Comparison of ENCODE assay signal across 10 cellular contexts in genomic region chr5:1905108-1905507, GRCh38. TPM values are rescaled to one million over a fixed set of nuclear protein-coding genes. Genes with fewer than 3 reads are reported as not detected.
"Had no signal": no experiment of that assay in that cellular context is flagged by ENCODE, and none has a peak within 500 bp of the region (broad histone marks: within the 10 kb centered on the region; RNA-seq: fewer than 3 reads in every experiment).

No MANE protein-coding gene starts in this region.

- DNase-seq: IMR-90, KBM-7, KG1 had no signal

- H3K27ac ChIP-seq: HL-60, KMS-11 had no signal

- H3K4me2 ChIP-seq: KMS-11 had no signal

- ATAC-seq: HepG2 had no signal

- H3K9ac ChIP-seq: KMS-11 had no signal

- FAIRE-seq: HepG2, HTR-8/SVneo had no signal

RNA-seq across cellular contexts. Expression of gene IRX4, which starts 22.4 kb away (rescaled TPM):
- total RNA-seq: HepG2, HT-29, HT1080, IMR-90 had no signal
- polyA plus RNA-seq: HepG2, IgD-negative memory B cell, IMR-90 had no signal
